Comparison of ENCODE assay signal across 8 cellular contexts in genomic region chr7:975702-976473, GRCh38. TPM values are rescaled to one million over a fixed set of nuclear protein-coding genes. Genes with fewer than 3 reads are reported as not detected.
DNase-seq lines count a peak whose midpoint lies in the region; ATAC-seq and TF ChIP-seq lines count a peak whose summit lies in the region.

No MANE protein-coding gene starts in this region.

- peak overlapping the region; percentile 3 for H3K9ac ChIP-seq in rectal smooth muscle tissue (ENCODE audit: low read length)

- TF ChIP-seq CTCF in DOHH2 (IDR thresholded peaks at IDR 0.05; ENCODE audit: low read depth, low read length, poor library complexity, severe bottlenecking) (no peak), RWPE1 (conservative IDR thresholded peaks at IDR 0.05; ENCODE audit: low read depth) (no peak), esophagus muscularis mucosa (IDR thresholded peaks at IDR 0.05) (no peak)

- ATAC-seq in HG03108 (IDR thresholded peaks at IDR 0.05; ENCODE audit: unreplicated experiment) (no peak), GM21717 (IDR thresholded peaks at IDR 0.05; ENCODE audit: unreplicated experiment) (no peak), left lobe of liver (no peak), HG02798 (IDR thresholded peaks at IDR 0.05; ENCODE audit: poor library complexity, unreplicated experiment) (no peak)

- TF ChIP-seq EP300 in esophagus muscularis mucosa (IDR thresholded peaks at IDR 0.05): no peak

- H3K9me3 ChIP-seq in DOHH2 (ENCODE audit: control insufficient read depth, insufficient read depth, low read length): no peaks in the 10 kb centered on the region
- no peaks in the 10 kb centered on the region for H3K9me3 ChIP-seq in esophagus muscularis mucosa

- H3K9me2 ChIP-seq in DOHH2 (replicated peaks; ENCODE audit: control insufficient read depth, low read length): no peaks in the 10 kb centered on the region

- TF ChIP-seq POLR2A in esophagus muscularis mucosa (IDR thresholded peaks at IDR 0.05; ENCODE audit: low read depth): no peak

- H3K36me3 ChIP-seq in DOHH2 (ENCODE audit: control insufficient read depth, low read length) (peaks cover 34% of the 10 kb centered on the region), esophagus muscularis mucosa (peaks cover 24 to 27% (median 26%) of the 10 kb centered on the region in 4 donors), rectal smooth muscle tissue (ENCODE audit: control insufficient read depth, insufficient read depth, low read length) (peaks cover 14% of the 10 kb centered on the region)

- peaks cover 17% of the 10 kb centered on the region; the same call in 1 of the 2 replicates for H4K20me1 ChIP-seq in DOHH2 (ENCODE audit: control insufficient read depth, insufficient read depth, low read depth, low read length)

- peaks cover 14% of the 10 kb centered on the region for H3F3A ChIP-seq in DOHH2 (ENCODE audit: control insufficient read depth, insufficient read depth)

- H3K4me3 ChIP-seq in DOHH2 (ENCODE audit: low read length) (peak overlapping the region; percentile 98), esophagus muscularis mucosa (peak overlapping the region; percentile 88 to 99 (median 97)), rectal smooth muscle tissue (ENCODE audit: low read length) (peak overlapping the region; percentile 72)

- WGBS in esophagus muscularis mucosa: 53% methylated on average over 20 of the region's 28 CpGs

- intact Hi-C loops in esophagus muscularis mucosa (cut with DNase I): no loop called here

- H3K27ac ChIP-seq in DOHH2 (ENCODE audit: low read depth, low read length): no peak overlapping the region
- H3K27ac ChIP-seq in RWPE1: peak overlapping the region; percentile 86
- H3K27ac ChIP-seq in esophagus muscularis mucosa (replicated peaks in 1 of 4): peak overlapping the region; percentile 90 to 99 (median 96)
- H3K27ac ChIP-seq in rectal smooth muscle tissue (ENCODE audit: low read depth, low read length): no peak overlapping the region

- peaks cover 44% of the 10 kb centered on the region for H3K79me2 ChIP-seq in DOHH2 (ENCODE audit: control insufficient read depth, low read length)

- peaks cover 85% of the 10 kb centered on the region for H3K4me1 ChIP-seq in DOHH2 (ENCODE audit: control insufficient read depth, low read length)
- peaks cover 32 to 49% (median 46%) of the 10 kb centered on the region in 4 donors for H3K4me1 ChIP-seq in esophagus muscularis mucosa
- H3K4me1 ChIP-seq in rectal smooth muscle tissue (ENCODE audit: control insufficient read depth, insufficient read depth, low read length): peaks cover 2% of the 10 kb centered on the region

- H3K4me2 ChIP-seq in DOHH2 (ENCODE audit: low read length): peak overlapping the region; percentile 87

- CTCF ChIA-PET in RWPE1 (lab: Yijun Ruan, JAX): interaction anchor here (0.8 to 2.1 kb wide), 3 partner anchors 11 to 90 kb away, joined by 4 to 9 read pairs (median 5); no protein-coding TSS in a partner anchor

- POLR2A ChIA-PET in RWPE1 (lab: Yijun Ruan, JAX; ENCODE audit: low non-redundant PET): interaction anchor here (0.5 kb wide), 1 partner anchor 241 kb away, joined by 3 read pairs; no protein-coding TSS in a partner anchor

- DNase-seq in RWPE1 (ENCODE audit: low spot score) (no peak), esophagus muscularis mucosa (ENCODE audit: extremely low spot score) (no peak), left lobe of liver (ENCODE audit: low spot score) (no peak)

- H3K27me3 ChIP-seq in DOHH2 (ENCODE audit: control insufficient read depth, low read length) (no peaks in the 10 kb centered on the region), esophagus muscularis mucosa (no peaks in the 10 kb centered on the region), rectal smooth muscle tissue (ENCODE audit: control insufficient read depth, insufficient read depth, low read length) (no peaks in the 10 kb centered on the region)

RNA-seq across cellular contexts. Expression of gene COX19, which starts 0.5 kb away (rescaled TPM):
- total RNA-seq in esophagus muscularis mucosa (10 to 100 TPM in 2 of 4 donors, 1 to 10 TPM in 2; 6.3 to 13.3 (median 9.7) TPM), left lobe of liver (5.2 TPM)

RNA-seq across cellular contexts. Expression of gene CYP2W1, which starts 7.1 kb away (rescaled TPM):
- total RNA-seq in esophagus muscularis mucosa (under 1 TPM in 2 of 4 donors, not detected in 2; 0.23 to 0.66 TPM), left lobe of liver (0.08 TPM)

RNA-seq across cellular contexts. Expression of gene ADAP1, which starts 21.4 kb away (rescaled TPM):
- total RNA-seq in esophagus muscularis mucosa (10 to 100 TPM; 41.9 to 94.2 (median 78.3) TPM), left lobe of liver (2.8 TPM)

Comparison
In these comparisons a context has a peak if more than half of its experiments do, and no peak if none do; other contexts are left out.
1. H3K27ac ChIP-seq: peak in RWPE1 (single experiment) and esophagus muscularis mucosa (4 of 4); none in DOHH2 (single experiment) and rectal smooth muscle tissue (single experiment).
2. RNA of gene ADAP1, which starts 21.4 kb away (total RNA-seq): 41.9 to 94.2 TPM in esophagus muscularis mucosa; 2.8 TPM in left lobe of liver (single experiment); every median in the first group is over 10 times any median in the second.
3. Peak in every context shown above with its lines, with median percentiles within 50 percentile points of each other: H3K4me3 ChIP-seq.